6 cellular contexts compared by ENCODE assay signal in the genomic region with DNA sequence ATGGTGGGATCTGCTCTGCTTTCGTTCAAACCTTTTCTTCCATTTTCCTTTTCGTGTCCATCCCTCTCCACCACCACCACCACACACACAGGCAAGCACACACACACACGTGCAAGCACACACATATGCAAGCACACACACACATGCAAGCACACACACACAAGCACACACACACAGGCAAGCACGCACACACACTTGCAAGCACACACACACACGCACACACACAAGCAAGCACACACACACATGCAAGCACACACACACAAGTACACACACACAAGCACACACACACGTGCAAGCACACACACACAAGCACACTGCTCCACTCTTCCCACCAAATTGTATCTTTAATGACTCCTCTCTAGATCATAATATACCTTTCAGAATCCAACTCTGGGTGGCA. TPM values are rescaled to one million over a fixed set of nuclear protein-coding genes. Genes with fewer than 3 reads are reported as not detected.
DNase-seq lines count a peak whose midpoint lies in the region; ATAC-seq, FAIRE-seq and TF ChIP-seq lines count a peak whose summit lies in the region.
"Not testable (repeated sequence)": the region's sequence is repeated elsewhere in the genome, so short reads cannot be mapped to it uniquely, and the experiment has no call there.

No MANE protein-coding gene starts in this region.

- H3K36me3 ChIP-seq in HEK293 (ENCODE audit: control insufficient read depth in 2 of 2, insufficient read depth in 1 of 2, low read length in 2 of 2); H1 (ENCODE audit: control insufficient read depth in 2 of 4, insufficient read depth in 4 of 4, low read length in 3 of 4); HepG2 (replicated peaks in 1 of 2; ENCODE audit: control insufficient read depth in 1 of 2, insufficient read depth in 2 of 2, low read length in 2 of 2); neural progenitor cell; trophoblast cell (ENCODE audit: control insufficient read depth in 1 of 2, insufficient read depth in 2 of 2, low read length in 2 of 2): not testable (repeated sequence)

- H2BK15ac ChIP-seq in H1 (ENCODE audit: low read length) = 0 out of 2 replicates have a peak overlapping the region, but pooled peaks have one; percentile 92

- not testable (repeated sequence) for H2BK20ac ChIP-seq in H1 (ENCODE audit: low read length)

- not testable (repeated sequence) for H3K23me2 ChIP-seq in H1 (ENCODE audit: low read depth, low read length)

- not testable (repeated sequence) for H3K79me2 ChIP-seq in H1 (ENCODE audit: control insufficient read depth in 1 of 2, insufficient read depth in 2 of 2, low read length in 2 of 2); HepG2 (ENCODE audit: insufficient read depth, low read length); neural progenitor cell (ENCODE audit: low read depth); trophoblast cell (ENCODE audit: control insufficient read depth, insufficient read depth, low read length, poor library complexity)

- not testable (repeated sequence) for BruUV-seq in HepG2 (replicated peaks; lab: Mats Ljungman, UMichigan)

- not testable (repeated sequence) for FAIRE-seq in H1 (lab: Jason Lieb, UNC); HepG2 (lab: Jason Lieb, UNC)

- not testable (repeated sequence) for H3K27me3 ChIP-seq in H1 (replicated peaks in 1 of 4; ENCODE audit: control insufficient read depth in 3 of 4, extremely low read depth in 1 of 4, insufficient read depth in 3 of 4, low read length in 3 of 4); HepG2 (ENCODE audit: control insufficient read depth in 1 of 2, insufficient read depth in 2 of 2, low read length in 2 of 2); neural progenitor cell; trophoblast cell (ENCODE audit: insufficient read depth, low read length)

- H4K12ac ChIP-seq in trophoblast cell (ENCODE audit: low read depth, low read length) = not testable (repeated sequence)

- not testable (repeated sequence) for H3K23ac ChIP-seq in H1 (ENCODE audit: insufficient read length)
- H3K23ac ChIP-seq in trophoblast cell (ENCODE audit: low read length) = peak overlapping the region; percentile 38

- not testable (repeated sequence) for ATAC-seq in WTC11, HepG2

- not testable (repeated sequence) for TF ChIP-seq RAD21 in H1 (IDR thresholded peaks at IDR 0.05 in 1 of 2, conservative IDR thresholded peaks at IDR 0.05 in 1 of 2; ENCODE audit: low read depth in 2 of 2, low read length in 2 of 2); HepG2 (CRISPR knock-in tag; IDR thresholded peaks at IDR 0.05)

- not testable (repeated sequence) for H3K9me3 ChIP-seq in HEK293 (ENCODE audit: control insufficient read depth, insufficient read depth, low read depth, low read length); H1 (ENCODE audit: insufficient read depth in 2 of 2, low read depth in 1 of 2, low read length in 1 of 2); HepG2 (ENCODE audit: low read length); neural progenitor cell (ENCODE audit: low read depth); trophoblast cell (ENCODE audit: insufficient read depth, low read depth, low read length)

- H4K5ac ChIP-seq in H1 (ENCODE audit: insufficient read length, low read depth, low read length) = not testable (repeated sequence)

- H3K27me3 Mint-ChIP-seq in WTC11 (ENCODE audit: low read depth); neural progenitor cell (ENCODE audit: insufficient read depth, low read depth): not testable (repeated sequence)

- not testable (repeated sequence) for H3K36me3 Mint-ChIP-seq in WTC11, neural progenitor cell

- H2AFZ ChIP-seq in H1 (ENCODE audit: low read length); HepG2 (ENCODE audit: low read length); neural progenitor cell (replicated peaks); trophoblast cell (ENCODE audit: insufficient read depth, low read length, poor library complexity): not testable (repeated sequence)

- H4K8ac ChIP-seq in H1 (ENCODE audit: extremely low read depth, insufficient read depth, low read length); trophoblast cell (ENCODE audit: low read depth, low read length): not testable (repeated sequence)

- H3K27ac Mint-ChIP-seq in WTC11 (peak overlapping the region; percentile 19; the same call in 1 of the 2 replicates), neural progenitor cell (peak overlapping the region; percentile 22)

- not testable (repeated sequence) for H3K27ac ChIP-seq in HEK293 (ENCODE audit: extremely low read depth, low read depth, low read length); H1 (ENCODE audit: low read depth, low read length); HepG2 (ENCODE audit: extremely low read length, insufficient read depth, low read length); neural progenitor cell; trophoblast cell (ENCODE audit: low read depth, low read length)

- not testable (repeated sequence) for H3K14ac ChIP-seq in H1 (ENCODE audit: insufficient read length); trophoblast cell (ENCODE audit: low read length)

- not testable (repeated sequence) for TF ChIP-seq CTCF in HEK293 (tag by site-specific recombination; IDR thresholded peaks at IDR 0.05); WTC11 (IDR thresholded peaks at IDR 0.05); H1 (IDR thresholded peaks at IDR 0.05; ENCODE audit: control extremely low read depth in 1 of 3, insufficient read depth in 1 of 3, low read depth in 1 of 3, low read length in 3 of 3); HepG2 (CRISPR knock-in tag; IDR thresholded peaks at IDR 0.05); neural progenitor cell (IDR thresholded peaks at IDR 0.05)

- in situ Hi-C loops in HepG2 (cut with HindIII; ENCODE audit: extremely low pct_ligation_motif_present, low pct_unique_long_range_greater_than_20kb) = not testable (repeated sequence)

- TF ChIP-seq EP300 in H1 (IDR thresholded peaks at IDR 0.05; ENCODE audit: borderline replicate concordance in 1 of 2, low read depth in 2 of 2, low read length in 2 of 2); HepG2 (IDR thresholded peaks at IDR 0.05; ENCODE audit: low read depth in 2 of 2, low read length in 2 of 2); HepG2 (CRISPR knock-in tag; IDR thresholded peaks at IDR 0.05; ENCODE audit: borderline replicate concordance): not testable (repeated sequence)

- peak overlapping the region; percentile 98; the same call in 1 of the 2 replicates for H2BK12ac ChIP-seq in H1 (ENCODE audit: low read depth, low read length)
- not testable (repeated sequence) for H2BK12ac ChIP-seq in trophoblast cell (ENCODE audit: low read length)

- H4K20me1 ChIP-seq in H1 (replicated peaks in 1 of 2; ENCODE audit: control insufficient read depth in 1 of 2, insufficient read depth in 2 of 2, low read length in 2 of 2); HepG2 (ENCODE audit: insufficient read depth, low read length); neural progenitor cell (ENCODE audit: low read depth): not testable (repeated sequence)

- not testable (repeated sequence) for H3K56ac ChIP-seq in H1 (replicated peaks; ENCODE audit: insufficient read length, low read depth, low read length)

- not testable (repeated sequence) for H2AK5ac ChIP-seq in H1 (ENCODE audit: low read depth, low read length); trophoblast cell (ENCODE audit: low read length)

- H3K18ac ChIP-seq in H1 (ENCODE audit: extremely low read depth, low read length); trophoblast cell (ENCODE audit: low read length): not testable (repeated sequence)

- H3K79me1 ChIP-seq in H1 (ENCODE audit: low read depth, low read length); trophoblast cell (ENCODE audit: low read length): not testable (repeated sequence)

- not testable (repeated sequence) for H3K4me1 Mint-ChIP-seq in WTC11, neural progenitor cell

- not testable (repeated sequence) for DNase-seq in WTC11 (ENCODE audit: low spot score); H1 (ENCODE audit: low read depth in 1 of 2, low spot score in 2 of 2); HepG2 (ENCODE audit: low spot score); neural progenitor cell (ENCODE audit: low spot score); trophoblast cell

- WGBS in H1 (ENCODE audit: extremely low coverage in 1 of 2, insufficient coverage in 1 of 2, insufficient read length in 1 of 2, insufficient replicate concordance in 2 of 2, low coverage in 1 of 2, low lambda C conversion rate in 2 of 2, missing lambda C conversion rate in 1 of 2), 2 experiments = 76% methylated on average over 6 of the region's 6 CpGs; no CpG with 5 or more reads in 1 of the 2 experiments
- 24% methylated on average over 6 of the region's 6 CpGs for WGBS in HepG2 (ENCODE audit: low lambda C conversion rate)
- no CpG with 5 or more reads among the region's 6 CpGs for WGBS in trophoblast cell (ENCODE audit: extremely low coverage, insufficient coverage, insufficient read length)

- H2BK5ac ChIP-seq in H1 (ENCODE audit: low read depth, low read length); trophoblast cell (ENCODE audit: low read depth, low read length, poor library complexity): not testable (repeated sequence)

- H4K91ac ChIP-seq in H1 (replicated peaks; ENCODE audit: insufficient read length, low read length); trophoblast cell (ENCODE audit: low read depth, low read length): not testable (repeated sequence)

- intact Hi-C loops in HepG2 (cut with micrococcal nuclease; ENCODE audit: unreplicated experiment) = not testable (repeated sequence)

- TF ChIP-seq POLR2A in H1 (IDR thresholded peaks at IDR 0.05; ENCODE audit: control extremely low read depth in 1 of 2, low read depth in 2 of 2, low read length in 2 of 2); HepG2 (IDR thresholded peaks at IDR 0.05; ENCODE audit: insufficient read depth in 1 of 2, low read depth in 2 of 2, low read length in 2 of 2): not testable (repeated sequence)

- not testable (repeated sequence) for H3F3A ChIP-seq in neural progenitor cell (ENCODE audit: low read depth)

- H2BK120ac ChIP-seq in H1 (replicated peaks; ENCODE audit: low read depth, low read length); trophoblast cell (ENCODE audit: insufficient read depth, low read length, poor library complexity): not testable (repeated sequence)

- not testable (repeated sequence) for H3K4ac ChIP-seq in H1 (replicated peaks; ENCODE audit: insufficient read length, low read depth, low read length); trophoblast cell (ENCODE audit: low read depth, low read length)

- POLR2A ChIA-PET in HEK293 (lab: Yijun Ruan, JAX); WTC11 (lab: Charles Lee); H1 (lab: Charles Lee; ENCODE audit: partially characterized antibody); HepG2 (lab: Yijun Ruan, JAX): not testable (repeated sequence)

- not testable (repeated sequence) for H3K4me1 ChIP-seq in HEK293 (ENCODE audit: control insufficient read depth, insufficient read depth, low read length); H1 (replicated peaks in 1 of 4; ENCODE audit: control insufficient read depth in 3 of 4, insufficient read depth in 4 of 4, low read length in 3 of 4); HepG2 (ENCODE audit: insufficient read depth, low read length); neural progenitor cell; trophoblast cell (ENCODE audit: control insufficient read depth in 1 of 2, insufficient read depth in 2 of 2, low read length in 2 of 2)

- CTCF ChIA-PET in HEK293 (lab: Yijun Ruan, JAX); WTC11 (lab: Charles Lee); H1 (lab: Charles Lee; ENCODE audit: partially characterized antibody); HepG2 (lab: Yijun Ruan, JAX; ENCODE audit: low intra/inter-chr PET ratio, low total read pairs): not testable (repeated sequence)

- not testable (repeated sequence) for H3K4me2 ChIP-seq in H1 (ENCODE audit: insufficient read depth in 1 of 2, low read depth in 2 of 2, low read length in 2 of 2); HepG2 (ENCODE audit: low read depth, low read length); neural progenitor cell; trophoblast cell (ENCODE audit: low read length)

- H3K9ac ChIP-seq in H1 (replicated peaks in 1 of 4; ENCODE audit: extremely low read depth in 1 of 4, low read depth in 3 of 4, low read length in 3 of 4); HepG2 (ENCODE audit: insufficient read depth, low read depth, low read length); neural progenitor cell; trophoblast cell (ENCODE audit: low read length): not testable (repeated sequence)

- H3K9me3 Mint-ChIP-seq in WTC11, neural progenitor cell: not testable (repeated sequence)

- not testable (repeated sequence) for H3K4me3 ChIP-seq in HEK293 (ENCODE audit: low read depth, low read length); H1 (ENCODE audit: extremely low read depth in 1 of 4, insufficient read depth in 2 of 4, low read depth in 3 of 4, low read length in 4 of 4); HepG2 (replicated peaks in 1 of 3; ENCODE audit: insufficient read depth in 1 of 3, low read depth in 2 of 3, low read length in 3 of 3); neural progenitor cell
- H3K4me3 ChIP-seq in trophoblast cell (ENCODE audit: low read depth, low read length) = peak overlapping the region; percentile 62

- H3K4me3 Mint-ChIP-seq in WTC11, neural progenitor cell: not testable (repeated sequence)

RNA-seq across cellular contexts. Expression of gene NF1, which starts 52.4 kb away (rescaled TPM):
- total RNA-seq in WTC11 (2021) (33.6 to 39.0 TPM (median 35.4 TPM) in 3 replicates), HepG2 (2016; rRNA removed; fragmentation: Illumina TruSeq; extraction: Trizol) (21.5 and 35.4 TPM in 2 replicates), neural progenitor cell (ENCODE audit: low replicate concordance) (51.1 and 54.8 TPM in 2 replicates)
- 27.5 and 29.6 TPM in 2 replicates for total RNA-seq in H1 (2021; fragmentation: NEBNext Ultra II Directional; extraction: Animal tissue kit (Norgen Biotek cat#: 25700))
- polyA plus RNA-seq in H1 (2011; rRNA removed) (12.4 and 19.3 TPM in 2 replicates), HepG2 (2011; rRNA removed) (26.5 and 26.8 TPM in 2 replicates)
- polyA plus RNA-seq in H1 (2011; cell fraction: cytosol; rRNA removed) = 15.7 TPM
- 22.9 TPM for polyA plus RNA-seq in H1 (2011; cell fraction: nucleus; rRNA removed)
- polyA plus RNA-seq in H1 (2012, experiment 1 of 2) = 10.0 to 16.9 TPM (median 14.7 TPM) in 4 replicates
- 0.98 TPM for polyA plus RNA-seq in H1 (2012, experiment 2 of 2)
- polyA plus RNA-seq in H1 (2013, experiment 1 of 2) = 10.2 TPM
- polyA plus RNA-seq in H1 (2013, experiment 2 of 2) = 10.8 TPM
- polyA minus RNA-seq in H1 (2011; rRNA and poly(A)+ RNA removed) = 79.8 and 117 TPM in 2 replicates
- 43.6 TPM for polyA minus RNA-seq in H1 (2011; cell fraction: cytosol; rRNA and poly(A)+ RNA removed)
- 113 TPM for polyA minus RNA-seq in H1 (2011; cell fraction: nucleus; rRNA and poly(A)+ RNA removed)
- total RNA-seq in HepG2 (2016; cell fraction: cytosol; rRNA removed; fragmentation: Illumina TruSeq; extraction: Trizol; ENCODE audit: low read depth) = 17.1 and 28.3 TPM in 2 replicates
- total RNA-seq in HepG2 (2016; cell fraction: insoluble cytoplasmic fraction; rRNA removed; fragmentation: Illumina TruSeq; extraction: Trizol) = 18.5 and 33.9 TPM in 2 replicates
- total RNA-seq in HepG2 (2016; cell fraction: membrane; rRNA removed; fragmentation: Illumina TruSeq; extraction: Trizol) = 11.5 and 14.4 TPM in 2 replicates
- 47.7 and 52.4 TPM in 2 replicates for total RNA-seq in HepG2 (2016; cell fraction: nucleus; rRNA removed; fragmentation: Illumina TruSeq; extraction: Trizol)
- polyA plus RNA-seq in HepG2 (2011; cell fraction: cytosol; rRNA removed) = 14.5 and 21.4 TPM in 2 replicates
- polyA plus RNA-seq in HepG2 (2011; cell fraction: nucleus; rRNA removed) = 41.8 and 42.7 TPM in 2 replicates
- 15.1 and 18.4 TPM in 2 replicates for polyA plus RNA-seq in HepG2 (2012)
- polyA plus RNA-seq in HepG2 (2016; cell fraction: cytosol; fragmentation: Illumina TruSeq; extraction: Trizol; ENCODE audit: low read depth) = 0.50 and 0.57 TPM in 2 replicates
- polyA plus RNA-seq in HepG2 (2016; cell fraction: insoluble cytoplasmic fraction; fragmentation: Illumina TruSeq; extraction: Trizol; ENCODE audit: low read depth) = 19.3 and 19.5 TPM in 2 replicates
- polyA plus RNA-seq in HepG2 (2016; cell fraction: membrane; fragmentation: Illumina TruSeq; extraction: Trizol; ENCODE audit: low read depth) = 1.2 and 1.3 TPM in 2 replicates
- 19.1 and 25.9 TPM in 2 replicates for polyA plus RNA-seq in HepG2 (2016; cell fraction: nucleus; fragmentation: Illumina TruSeq; extraction: Trizol; ENCODE audit: insufficient read depth, low read depth)
- polyA minus RNA-seq in HepG2 (2011; rRNA and poly(A)+ RNA removed; ENCODE audit: low replicate concordance) = 108 and 118 TPM in 2 replicates
- polyA minus RNA-seq in HepG2 (2011; cell fraction: cytosol; rRNA and poly(A)+ RNA removed) = 59.6 and 76.9 TPM in 2 replicates
- polyA minus RNA-seq in HepG2 (2011; cell fraction: nucleus; rRNA and poly(A)+ RNA removed) = 229 and 246 TPM in 2 replicates
- polyA plus RNA-seq in trophoblast cell (2013) = 20.9 and 21.4 TPM in 2 replicates
